10 cellular contexts compared by ENCODE assay signal in genomic region chr3:98980915-98981596, GRCh38.
DNase-seq lines count a peak whose midpoint lies in the region; ATAC-seq and TF ChIP-seq lines count a peak whose summit lies in the region.
"Had no signal": no experiment of that assay in that cellular context is flagged by ENCODE, and none has a peak within 500 bp of the region (broad histone marks: within the 10 kb centered on the region; RNA-seq: fewer than 3 reads in every experiment).

No MANE protein-coding gene starts in this region.

- intact Hi-C loops in esophagus squamous epithelium (cut with DNase I): no loop called here
- intact Hi-C loops in sciatic nerve (cut with DNase I): no loop called here

- H3K9me3 ChIP-seq in esophagus squamous epithelium: no peaks in the 10 kb centered on the region

- no peak for TF ChIP-seq POLR2A in esophagus squamous epithelium (IDR thresholded peaks at IDR 0.05)

- no peaks in the 10 kb centered on the region for H3K36me3 ChIP-seq in esophagus squamous epithelium

- H3K4me1 ChIP-seq in esophagus squamous epithelium: peaks cover 0 to 3% (median 0%) of the 10 kb centered on the region in 3 donors

- H3K27ac ChIP-seq in esophagus squamous epithelium: no peak overlapping the region

- DNase-seq in GM12865 (ENCODE audit: low read depth) (peak; percentile 89), fibroblast of pulmonary artery (ENCODE audit: low read depth) (peak; percentile 39), esophagus squamous epithelium (lab: John Stamatoyannopoulos, UW) (no peak), NCI-H524 treated with DMSO at 0.1 percent for 48 hours (lab: John Stamatoyannopoulos, UW) (no peak), DMS153 treated with DMSO at 0.1 percent for 48 hours (lab: John Stamatoyannopoulos, UW; ENCODE audit: unreplicated experiment) (no peak), sciatic nerve (ENCODE audit: low spot score) (no peak)
- DNase-seq: activated B cell treated with CpG ODN at 0.5 μM for 24 hours, H9 had no signal

- TF ChIP-seq CTCF in GM12865 (IDR thresholded peaks at IDR 0.05; ENCODE audit: insufficient read depth, low read depth, low read length, missing control alignments) (no peak), fibroblast of pulmonary artery (IDR thresholded peaks at IDR 0.05; ENCODE audit: low read length, missing control alignments) (no peak), esophagus squamous epithelium (IDR thresholded peaks at IDR 0.05) (no peak)

- no peaks in the 10 kb centered on the region for H3K27me3 ChIP-seq in esophagus squamous epithelium

- 42 to 45% methylated on average over 2 of the region's 2 CpGs for WGBS in esophagus squamous epithelium, 2 donors

- ATAC-seq in GM21529 (IDR thresholded peaks at IDR 0.05; ENCODE audit: unreplicated experiment) (peak; percentile 90), HG03565 (IDR thresholded peaks at IDR 0.05; ENCODE audit: unreplicated experiment) (peak; percentile 95), sciatic nerve (no peak)

- no peak overlapping the region for H3K4me3 ChIP-seq in GM12865 (ENCODE audit: low read depth, low read length)
- peak overlapping the region; percentile 3 for H3K4me3 ChIP-seq in fibroblast of pulmonary artery (replicated peaks; ENCODE audit: low read depth, low read length)
- H3K4me3 ChIP-seq in esophagus squamous epithelium: no peak overlapping the region

Comparison
In these comparisons a context has a peak if more than half of its experiments do, and no peak if none do; other contexts are left out.
1. DNase-seq: peak in GM12865 (single experiment) and fibroblast of pulmonary artery (single experiment); none in esophagus squamous epithelium (single experiment), NCI-H524 treated with DMSO at 0.1 percent for 48 hours (single experiment), DMS153 treated with DMSO at 0.1 percent for 48 hours (single experiment) and sciatic nerve (single experiment).